ENCODE assay signal across 8 cellular contexts in genomic region chr11:130002352-130002845, GRCh38. TPM values are rescaled to one million over a fixed set of nuclear protein-coding genes. Genes with fewer than 3 reads are reported as not detected.
DNase-seq lines count a peak whose midpoint lies in the region; ATAC-seq and TF ChIP-seq lines count a peak whose summit lies in the region.

A gene with protein sequence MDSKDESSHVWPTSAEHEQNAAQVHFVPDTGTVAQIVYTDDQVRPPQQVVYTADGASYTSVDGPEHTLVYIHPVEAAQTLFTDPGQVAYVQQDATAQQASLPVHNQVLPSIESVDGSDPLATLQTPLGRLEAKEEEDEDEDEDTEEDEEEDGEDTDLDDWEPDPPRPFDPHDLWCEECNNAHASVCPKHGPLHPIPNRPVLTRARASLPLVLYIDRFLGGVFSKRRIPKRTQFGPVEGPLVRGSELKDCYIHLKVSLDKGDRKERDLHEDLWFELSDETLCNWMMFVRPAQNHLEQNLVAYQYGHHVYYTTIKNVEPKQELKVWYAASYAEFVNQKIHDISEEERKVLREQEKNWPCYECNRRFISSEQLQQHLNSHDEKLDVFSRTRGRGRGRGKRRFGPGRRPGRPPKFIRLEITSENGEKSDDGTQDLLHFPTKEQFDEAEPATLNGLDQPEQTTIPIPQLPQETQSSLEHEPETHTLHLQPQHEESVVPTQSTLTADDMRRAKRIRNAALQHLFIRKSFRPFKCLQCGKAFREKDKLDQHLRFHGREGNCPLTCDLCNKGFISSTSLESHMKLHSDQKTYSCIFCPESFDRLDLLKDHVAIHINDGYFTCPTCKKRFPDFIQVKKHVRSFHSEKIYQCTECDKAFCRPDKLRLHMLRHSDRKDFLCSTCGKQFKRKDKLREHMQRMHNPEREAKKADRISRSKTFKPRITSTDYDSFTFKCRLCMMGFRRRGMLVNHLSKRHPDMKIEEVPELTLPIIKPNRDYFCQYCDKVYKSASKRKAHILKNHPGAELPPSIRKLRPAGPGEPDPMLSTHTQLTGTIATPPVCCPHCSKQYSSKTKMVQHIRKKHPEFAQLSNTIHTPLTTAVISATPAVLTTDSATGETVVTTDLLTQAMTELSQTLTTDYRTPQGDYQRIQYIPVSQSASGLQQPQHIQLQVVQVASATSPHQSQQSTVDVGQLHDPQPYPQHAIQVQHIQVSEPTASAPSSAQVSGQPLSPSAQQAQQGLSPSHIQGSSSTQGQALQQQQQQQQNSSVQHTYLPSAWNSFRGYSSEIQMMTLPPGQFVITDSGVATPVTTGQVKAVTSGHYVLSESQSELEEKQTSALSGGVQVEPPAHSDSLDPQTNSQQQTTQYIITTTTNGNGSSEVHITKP (minus strand): TSS chr11:130002835. CDS start chr11:129960964, 41,871 bp downstream.

- peak within 1 kb of the TSS; percentile 93 for H3K4me3 ChIP-seq in GM12875 (ENCODE audit: low read depth, low read length)
- H3K4me3 ChIP-seq in psoas muscle: peak within 1 kb of the TSS; percentile 84
- peak within 1 kb of the TSS; percentile 79 to 95 for H3K4me3 ChIP-seq in vagina

- H3K27ac ChIP-seq in psoas muscle (peak within 1 kb of the TSS; percentile 100), vagina (peak within 1 kb of the TSS; percentile 99)

- intact Hi-C loops in T-helper 1 cell treated with Interleukin-12 subunit alpha and Interleukin-12 subunit beta and Interleukin-4 antibody, amounts not matched to agents 30 ng/mL and 1 ng/mL, for 36 hours (cut with micrococcal nuclease): loop anchor here (1.0 to 10.0 kb wide), 10 partner anchors 79 to 1700 kb away; partner anchors contain the start of genes NFRKB, SNX19 and ZBTB44
- intact Hi-C loops in left ventricle myocardium superior (cut with micrococcal nuclease): no loop called here
- intact Hi-C loops in psoas muscle (cut with DNase I): loop anchor here (5.0 kb wide), 1 partner anchor 130 kb away; no protein-coding TSS in a partner anchor
- intact Hi-C loops in vagina (cut with DNase I): loop anchor here (5.0 kb wide), 1 partner anchor 65 kb away; the partner anchor contains the start of gene APLP2

- peaks cover 22% of the 10 kb centered on the region for H3K4me1 ChIP-seq in psoas muscle
- peaks cover 21% of the 10 kb centered on the region for H3K4me1 ChIP-seq in vagina

- DNase-seq in NCI-H1092 treated with DMSO at 0.1 percent for 48 hours (lab: John Stamatoyannopoulos, UW) (peak; percentile 99), amniotic epithelial cell (ENCODE audit: low read depth) (peak; percentile 87), left ventricle myocardium superior (peak; percentile 95), psoas muscle (peak; percentile 96 to 98), vagina (ENCODE audit: extremely low spot score in 2 of 2) (no peak)

- TF ChIP-seq POLR2A in vagina (IDR thresholded peaks at IDR 0.05): peak in 1 of 2 donors; percentile 44

- H3K36me3 ChIP-seq in psoas muscle (ENCODE audit: insufficient read depth in 1 of 2, low read depth in 1 of 2) (no peaks in the 10 kb centered on the region), vagina (no peaks in the 10 kb centered on the region)

- 0 to 1% (median 1%) methylated on average over 22 to 33 of the region's 33 CpGs for WGBS in psoas muscle, 3 donors

- H3K27me3 ChIP-seq in psoas muscle (ENCODE audit: insufficient read depth in 3 of 3, low read length in 2 of 3): no peaks in the 10 kb centered on the region
- H3K27me3 ChIP-seq in vagina: no peaks in the 10 kb centered on the region

- TF ChIP-seq CTCF in GM12875 (IDR thresholded peaks at IDR 0.05; ENCODE audit: borderline replicate concordance, insufficient read depth, low read depth, low read length) (no peak), psoas muscle (IDR thresholded peaks at IDR 0.05) (no peak), vagina (IDR thresholded peaks at IDR 0.05) (peak in 1 of 3 experiments; percentile 9)

- no peaks in the 10 kb centered on the region for H3K9me3 ChIP-seq in psoas muscle
- H3K9me3 ChIP-seq in vagina: no peaks in the 10 kb centered on the region

- peak; percentile 40 for ATAC-seq in HG02588 (IDR thresholded peaks at IDR 0.05; ENCODE audit: unreplicated experiment)
- ATAC-seq in left ventricle myocardium superior: peak; percentile 86
- ATAC-seq in psoas muscle: peak; percentile 79 to 86 (median 83)

RNA-seq across cellular contexts. Expression of the gene that starts here (rescaled TPM):
- 12.8 and 13.4 TPM in 2 replicates for total RNA-seq in T-helper 1 cell treated with Interleukin-12 subunit alpha and Interleukin-12 subunit beta and Interleukin-4 antibody, amounts not matched to agents 30 ng/mL and 1 ng/mL, for 36 hours
- total RNA-seq in left ventricle myocardium superior: 6.6 TPM
- total RNA-seq in psoas muscle: 1 to 10 TPM; 4.2 to 7.8 (median 5.9) TPM
- polyA plus RNA-seq in psoas muscle: 1 to 10 TPM; 2.5 to 4.1 (median 2.9) TPM
- 11.3 TPM for total RNA-seq in vagina

Comparison
In these comparisons a context has a peak if more than half of its experiments do, and no peak if none do; other contexts are left out.
1. DNase-seq: peak in NCI-H1092 treated with DMSO at 0.1 percent for 48 hours (single experiment), amniotic epithelial cell (single experiment), left ventricle myocardium superior (single experiment) and psoas muscle (2 of 2); none in vagina (0 of 2).
2. Peak in every context shown above with its lines, with median percentiles within 50 percentile points of each other: H3K4me3 ChIP-seq and ATAC-seq.